ENCODE assay signal across 1 cellular context in the genomic region with DNA sequence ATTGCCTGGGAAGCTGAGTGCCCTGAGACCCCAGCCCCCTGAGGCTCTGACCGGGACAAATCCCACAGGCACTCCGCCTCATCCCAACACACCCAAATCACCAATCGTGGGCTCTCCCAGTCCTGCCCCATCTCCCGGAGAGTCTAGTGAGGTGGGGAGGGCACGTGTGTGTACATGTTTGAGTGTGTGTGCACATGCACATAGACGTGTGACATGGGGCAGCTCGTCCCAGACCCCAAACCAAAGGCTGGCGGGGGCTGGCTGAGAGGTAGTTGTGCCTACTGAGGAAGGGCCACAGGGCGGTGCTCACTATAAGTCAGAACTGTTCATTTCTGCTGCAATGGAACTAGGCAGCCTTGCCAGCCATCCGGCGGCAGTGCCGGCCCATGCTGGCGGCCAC.
TF ChIP-seq lines count a peak whose summit lies in the region.

No MANE protein-coding gene starts in this region.

TF ChIP-seq in H1, 55 proteins besides CTCF, POLR2A, EP300 and RAD21:
- TF ChIP-seq, protein P1, sequence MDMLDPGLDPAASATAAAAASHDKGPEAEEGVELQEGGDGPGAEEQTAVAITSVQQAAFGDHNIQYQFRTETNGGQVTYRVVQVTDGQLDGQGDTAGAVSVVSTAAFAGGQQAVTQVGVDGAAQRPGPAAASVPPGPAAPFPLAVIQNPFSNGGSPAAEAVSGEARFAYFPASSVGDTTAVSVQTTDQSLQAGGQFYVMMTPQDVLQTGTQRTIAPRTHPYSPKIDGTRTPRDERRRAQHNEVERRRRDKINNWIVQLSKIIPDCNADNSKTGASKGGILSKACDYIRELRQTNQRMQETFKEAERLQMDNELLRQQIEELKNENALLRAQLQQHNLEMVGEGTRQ (IDR thresholded peaks at IDR 0.05; ENCODE audit: low read length): no peak
- TF ChIP-seq EGR1 (IDR thresholded peaks at IDR 0.05; ENCODE audit: borderline replicate concordance, low read depth, low read length) (no peak), BCL11A (IDR thresholded peaks at IDR 0.05; ENCODE audit: low read depth in 2 of 2, low read length in 2 of 2) (no peak), RFX5 (IDR thresholded peaks at IDR 0.05; ENCODE audit: borderline replicate concordance, low read depth, low read length) (no peak)
